In genomic region chr1:47219590-47220220, GRCh38 we compare ENCODE assay signal across 23 cellular contexts. TPM values are rescaled to one million over a fixed set of nuclear protein-coding genes. Genes with fewer than 3 reads are reported as not detected.
"Had no signal": no experiment of that assay in that cellular context is flagged by ENCODE, and none has a peak within 500 bp of the region (broad histone marks: within the 10 kb centered on the region; RNA-seq: fewer than 3 reads in every experiment).

No MANE protein-coding gene starts in this region.

- H3K9ac ChIP-seq: KMS-11, SK-N-SH had no signal

- H3K4me2 ChIP-seq: KMS-11, SK-N-SH had no signal

- DNase-seq: Kasumi-1, MM.1S, NCI-H1105, NCI-H1417, NCI-H187, NCI-H2029, NCI-H2081 treated with DMSO at 0.1 percent for 48 hours, NCI-H2171, NCI-H226, NCI-H446, NCI-H510A, NCI-H524 treated with DMSO at 0.1 percent for 48 hours, NCI-H69, NCI-H774, RPMI8226, SHP77, SK-N-SH, SW 1271 had no signal

- FAIRE-seq: RCC 7860 had no signal

- H3K9me3 ChIP-seq: SK-N-SH had no signal

- H3K27ac ChIP-seq: KMS-11 had no signal

RNA-seq across cellular contexts. Expression of gene TAL1, which starts 12.3 kb away (rescaled TPM):
- total RNA-seq: HT-29, M059J had no signal
- polyA plus RNA-seq: SK-N-SH had no signal

RNA-seq across cellular contexts. Expression of gene PDZK1IP1, which starts 29.9 kb away (rescaled TPM):
- total RNA-seq: SK-MEL-5 had no signal
- polyA plus RNA-seq: SK-N-SH had no signal
